ENCODE assay signal across 8 cellular contexts in genomic region chr18:61635901-61636528, GRCh38.
DNase-seq lines count a peak whose midpoint lies in the region; ATAC-seq, FAIRE-seq and TF ChIP-seq lines count a peak whose summit lies in the region.

No MANE protein-coding gene starts in this region.

- no peaks in the 10 kb centered on the region for H3K27me3 ChIP-seq in KMS-11 (ENCODE audit: insufficient read depth, low read depth)
- no peaks in the 10 kb centered on the region for H3K27me3 ChIP-seq in brain microvascular endothelial cell (replicated peaks)

- no peaks in the 10 kb centered on the region for H4K20me1 ChIP-seq in KMS-11 (ENCODE audit: insufficient read depth)

- in situ Hi-C loops in brain microvascular endothelial cell (cut with HindIII; ENCODE audit: low pct_ligation_motif_present, low sequenced_read_pairs): no loop called here

- FAIRE-seq in islet of Langerhans (lab: Jason Lieb, UNC): peak; percentile 58

- H3K4me3 ChIP-seq in KMS-11 (IDR thresholded peaks at IDR 0.05; ENCODE audit: insufficient read depth, low read depth, low read length) (no peak overlapping the region), brain microvascular endothelial cell (ENCODE audit: low read depth, low read length) (no peak overlapping the region)

- no peaks in the 10 kb centered on the region for H3K4me1 ChIP-seq in KMS-11 (ENCODE audit: low read depth, poor library complexity, severe bottlenecking)

- TF ChIP-seq CTCF in GM12873 (IDR thresholded peaks at IDR 0.05; ENCODE audit: insufficient read depth, low read depth, low read length, missing control alignments) (peak; percentile 68), KMS-11 (conservative IDR thresholded peaks at IDR 0.05; ENCODE audit: low read depth, low read length) (peak; percentile 96), brain microvascular endothelial cell (IDR thresholded peaks at IDR 0.05; ENCODE audit: low read depth, low read length, missing control alignments) (peak; percentile 94)

- H3K27ac ChIP-seq in KMS-11: no peak overlapping the region
- H3K27ac ChIP-seq in brain microvascular endothelial cell: no peak overlapping the region

- no peak overlapping the region for H2AFZ ChIP-seq in KMS-11 (ENCODE audit: low read depth)

- no peaks in the 10 kb centered on the region for H3K36me3 ChIP-seq in KMS-11 (ENCODE audit: insufficient read depth)
- no peaks in the 10 kb centered on the region for H3K36me3 ChIP-seq in brain microvascular endothelial cell (replicated peaks)

- DNase-seq in RKO (ENCODE audit: low spot score) (peak; percentile 19), brain microvascular endothelial cell (peak; percentile 35)
- peak; percentile 4 to 32 for DNase-seq in stimulated activated CD4-positive, alpha-beta T cell treated with anti-CD3 and anti-CD28 coated beads, Interleukin-15, amount 100 ng/mL, for 48 hours (ENCODE audit: low read depth in 2 of 2)

- H3K79me2 ChIP-seq in KMS-11 (ENCODE audit: insufficient read depth, low read depth): no peaks in the 10 kb centered on the region

- no peak overlapping the region for H3K4me2 ChIP-seq in KMS-11

- no peak overlapping the region for H3K9ac ChIP-seq in KMS-11

- no peak for ATAC-seq in GM19395 (IDR thresholded peaks at IDR 0.05; ENCODE audit: unreplicated experiment)
- ATAC-seq in GM21717 (IDR thresholded peaks at IDR 0.05; ENCODE audit: unreplicated experiment): no peak
